ENCODE assay signal across 1 cellular context in genomic region chr12:106141452-106141851, GRCh38.
TF ChIP-seq lines count a peak whose summit lies in the region.

No MANE protein-coding gene starts in this region.

TF ChIP-seq in neural cell, 6 proteins besides CTCF, POLR2A, EP300 and RAD21 (continued from another document):
- TF ChIP-seq REST (IDR thresholded peaks at IDR 0.05; ENCODE audit: borderline replicate concordance) (no peak), SMC3 (conservative IDR thresholded peaks at IDR 0.05; ENCODE audit: poor library complexity) (no peak)
